ENCODE assay signal across 24 cellular contexts in the genomic region with DNA sequence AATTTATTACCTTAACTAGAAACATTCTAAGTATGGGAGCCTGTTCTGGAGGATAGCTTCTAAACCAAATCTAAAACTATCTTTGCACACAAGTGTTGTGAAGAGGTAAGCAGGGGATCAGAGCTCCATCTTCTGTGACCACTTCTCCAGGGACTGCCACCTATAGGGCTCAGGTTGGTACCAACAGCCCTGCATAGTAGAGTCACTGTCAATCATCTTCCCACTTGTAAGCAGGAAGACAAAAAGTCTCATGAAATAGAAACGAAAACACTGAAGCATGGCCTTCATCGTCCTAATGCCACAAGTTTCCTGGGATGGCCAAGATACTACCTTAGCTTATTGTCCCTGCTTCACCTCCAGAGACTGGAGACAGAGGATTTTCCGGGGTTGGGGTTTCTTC. TPM values are rescaled to one million over a fixed set of nuclear protein-coding genes. Genes with fewer than 3 reads are reported as not detected.
DNase-seq lines count a peak whose midpoint lies in the region; ATAC-seq lines count a peak whose summit lies in the region.
"Had no signal": no experiment of that assay in that cellular context is flagged by ENCODE, and none has a peak within 500 bp of the region (broad histone marks: within the 10 kb centered on the region; RNA-seq: fewer than 3 reads in every experiment).

No MANE protein-coding gene starts in this region.

- peak overlapping the region; percentile 89 for H3K27ac Mint-ChIP-seq in activated naive CD4-positive, alpha-beta T cell treated with anti-CD3 and anti-CD28 coated beads, Interleukin-2, amount 50 U/mL, for 24 hours
- H3K27ac Mint-ChIP-seq in T-helper 17 cell: peak overlapping the region; percentile 93
- peak overlapping the region; percentile 88 for H3K27ac Mint-ChIP-seq in activated naive CD8-positive, alpha-beta T cell treated with anti-CD3 and anti-CD28 coated beads, Interleukin-2, amount 10 ng/mL, durations not matched to agents 7 days and 5 days
- H3K27ac Mint-ChIP-seq in stimulated activated effector memory CD8-positive, alpha-beta T cell treated with anti-CD3 and anti-CD28 coated beads, Interleukin-12 subunit alpha, Interleukin-12 subunit beta, amount 100 ng/mL, for 72 hours: peak overlapping the region; percentile 95
- no peak overlapping the region for H3K27ac Mint-ChIP-seq in stimulated activated memory B cell treated with anti-CD40 and anti-IgM and Interleukin-4, amounts not matched to agents 10 μg/mL and 1 μg/mL and 100 μg/mL, for 72 hours
- H3K27ac Mint-ChIP-seq: H9, type B pancreatic cell had no signal

- DNase-seq in activated naive CD4-positive, alpha-beta T cell treated with Interleukin-2 at 50 U/mL for 16 hours: no peak
- DNase-seq in T-helper 17 cell: no peak
- no peak for DNase-seq in activated naive CD8-positive, alpha-beta T cell treated with anti-CD3 and anti-CD28 coated beads, Interleukin-2, amount 10 ng/mL, durations not matched to agents 7 days and 5 days
- DNase-seq in stimulated activated effector memory CD8-positive, alpha-beta T cell treated with anti-CD3 and anti-CD28 coated beads, Interleukin-12 subunit alpha, Interleukin-12 subunit beta, amount 100 ng/mL, for 72 hours (ENCODE audit: low spot score in 2 of 2): no peak
- DNase-seq in stimulated activated CD4-positive, alpha-beta T cell treated with anti-CD3 and anti-CD28 coated beads, Interleukin-2, amount 100 ng/mL, for 24 hours: no peak
- DNase-seq: anterior cingulate cortex, cortex of kidney, H9, left ventricle myocardium superior, midbrain, NCI-H1092, NCI-H187, NCI-H2171 treated with DMSO at 0.1 percent for 48 hours, NCI-H524 treated with DMSO at 0.1 percent for 48 hours, posterior cingulate gyrus, SIG-M5, sigmoid colon, SW 1271 had no signal

- H3K27me3 Mint-ChIP-seq in activated naive CD4-positive, alpha-beta T cell treated with anti-CD3 and anti-CD28 coated beads, Interleukin-2, amount 50 U/mL, for 24 hours: no peaks in the 10 kb centered on the region
- no peaks in the 10 kb centered on the region for H3K27me3 Mint-ChIP-seq in T-helper 17 cell
- no peaks in the 10 kb centered on the region for H3K27me3 Mint-ChIP-seq in activated naive CD8-positive, alpha-beta T cell treated with anti-CD3 and anti-CD28 coated beads, Interleukin-2, amount 10 ng/mL, durations not matched to agents 7 days and 5 days
- no peaks in the 10 kb centered on the region for H3K27me3 Mint-ChIP-seq in stimulated activated memory B cell treated with anti-CD40 and anti-IgM and Interleukin-4, amounts not matched to agents 10 μg/mL and 1 μg/mL and 100 μg/mL, for 72 hours
- H3K27me3 Mint-ChIP-seq: type B pancreatic cell had no signal

- POLR2A ChIA-PET in activated naive CD8-positive, alpha-beta T cell treated with anti-CD3 and anti-CD28 coated beads, Interleukin-2, amount 10 ng/mL, durations not matched to agents 7 days and 5 days (lab: Charles Lee): interaction anchor here (0.9 to 2.9 kb wide), 5 partner anchors 23 to 386 kb away, joined by 3 to 15 read pairs (median 6); partner anchors contain the start of genes KANSL3 and STARD7

- H3K9me3 Mint-ChIP-seq in activated naive CD4-positive, alpha-beta T cell treated with anti-CD3 and anti-CD28 coated beads, Interleukin-2, amount 50 U/mL, for 24 hours: no peaks in the 10 kb centered on the region
- H3K9me3 Mint-ChIP-seq in activated naive CD8-positive, alpha-beta T cell treated with anti-CD3 and anti-CD28 coated beads, Interleukin-2, amount 10 ng/mL, durations not matched to agents 7 days and 5 days: no peaks in the 10 kb centered on the region
- H3K9me3 Mint-ChIP-seq in stimulated activated effector memory CD8-positive, alpha-beta T cell treated with anti-CD3 and anti-CD28 coated beads, Interleukin-12 subunit alpha, Interleukin-12 subunit beta, amount 100 ng/mL, for 72 hours: no peaks in the 10 kb centered on the region
- H3K9me3 Mint-ChIP-seq in stimulated activated memory B cell treated with anti-CD40 and anti-IgM and Interleukin-4, amounts not matched to agents 10 μg/mL and 1 μg/mL and 100 μg/mL, for 72 hours: no peaks in the 10 kb centered on the region
- H3K9me3 Mint-ChIP-seq: CD14-positive monocyte, H9, type B pancreatic cell had no signal

- H3K4me1 Mint-ChIP-seq in activated naive CD4-positive, alpha-beta T cell treated with anti-CD3 and anti-CD28 coated beads, Interleukin-2, amount 50 U/mL, for 24 hours: peaks cover 40% of the 10 kb centered on the region
- peaks cover 42% of the 10 kb centered on the region for H3K4me1 Mint-ChIP-seq in T-helper 17 cell
- H3K4me1 Mint-ChIP-seq in activated naive CD8-positive, alpha-beta T cell treated with anti-CD3 and anti-CD28 coated beads, Interleukin-2, amount 10 ng/mL, durations not matched to agents 7 days and 5 days: peaks cover 59% of the 10 kb centered on the region
- H3K4me1 Mint-ChIP-seq in stimulated activated effector memory CD8-positive, alpha-beta T cell treated with anti-CD3 and anti-CD28 coated beads, Interleukin-12 subunit alpha, Interleukin-12 subunit beta, amount 100 ng/mL, for 72 hours: peaks cover 56% of the 10 kb centered on the region
- peaks cover 5% of the 10 kb centered on the region for H3K4me1 Mint-ChIP-seq in stimulated activated memory B cell treated with anti-CD40 and anti-IgM and Interleukin-4, amounts not matched to agents 10 μg/mL and 1 μg/mL and 100 μg/mL, for 72 hours
- H3K4me1 Mint-ChIP-seq: H9 had no signal

- no peak overlapping the region for H3K4me3 Mint-ChIP-seq in activated naive CD4-positive, alpha-beta T cell treated with anti-CD3 and anti-CD28 coated beads, Interleukin-2, amount 50 U/mL, for 24 hours
- H3K4me3 Mint-ChIP-seq in T-helper 17 cell: peak overlapping the region; percentile 59
- H3K4me3 Mint-ChIP-seq in activated naive CD8-positive, alpha-beta T cell treated with anti-CD3 and anti-CD28 coated beads, Interleukin-2, amount 10 ng/mL, durations not matched to agents 7 days and 5 days: peak overlapping the region; percentile 50
- H3K4me3 Mint-ChIP-seq in stimulated activated effector memory CD8-positive, alpha-beta T cell treated with anti-CD3 and anti-CD28 coated beads, Interleukin-12 subunit alpha, Interleukin-12 subunit beta, amount 100 ng/mL, for 72 hours: peak overlapping the region; percentile 54
- H3K4me3 Mint-ChIP-seq in stimulated activated memory B cell treated with anti-CD40 and anti-IgM and Interleukin-4, amounts not matched to agents 10 μg/mL and 1 μg/mL and 100 μg/mL, for 72 hours: no peak overlapping the region
- H3K4me3 Mint-ChIP-seq: CD14-positive monocyte, H9, type B pancreatic cell had no signal

- no peaks in the 10 kb centered on the region for H3K9me3 ChIP-seq in T-helper 17 cell (ENCODE audit: control insufficient read depth, low read length, poor library complexity, severe bottlenecking)
- H3K9me3 ChIP-seq: sigmoid colon had no signal

- ATAC-seq in T-helper 17 cell: peak; percentile 48
- ATAC-seq in activated naive CD8-positive, alpha-beta T cell treated with anti-CD3 and anti-CD28 coated beads, Interleukin-2, amount 10 ng/mL, durations not matched to agents 7 days and 5 days (ENCODE audit: low read depth): peak; percentile 37
- peak; percentile 42 for ATAC-seq in stimulated activated effector memory CD8-positive, alpha-beta T cell treated with anti-CD3 and anti-CD28 coated beads, Interleukin-12 subunit alpha, Interleukin-12 subunit beta, amount 100 ng/mL, for 72 hours
- no peak for ATAC-seq in stimulated activated memory B cell treated with anti-CD40 and anti-IgM and Interleukin-4, amounts not matched to agents 10 μg/mL and 1 μg/mL and 100 μg/mL, for 72 hours
- ATAC-seq: left ventricle myocardium superior, Panc1 had no signal

- peaks cover 19% of the 10 kb centered on the region for H3K36me3 Mint-ChIP-seq in activated naive CD4-positive, alpha-beta T cell treated with anti-CD3 and anti-CD28 coated beads, Interleukin-2, amount 50 U/mL, for 24 hours
- H3K36me3 Mint-ChIP-seq in T-helper 17 cell (ENCODE audit: low read depth): peaks cover 2% of the 10 kb centered on the region
- H3K36me3 Mint-ChIP-seq in activated naive CD8-positive, alpha-beta T cell treated with anti-CD3 and anti-CD28 coated beads, Interleukin-2, amount 10 ng/mL, durations not matched to agents 7 days and 5 days: peaks cover 67% of the 10 kb centered on the region
- peaks cover 85% of the 10 kb centered on the region for H3K36me3 Mint-ChIP-seq in stimulated activated effector memory CD8-positive, alpha-beta T cell treated with anti-CD3 and anti-CD28 coated beads, Interleukin-12 subunit alpha, Interleukin-12 subunit beta, amount 100 ng/mL, for 72 hours
- peaks cover 74% of the 10 kb centered on the region for H3K36me3 Mint-ChIP-seq in stimulated activated memory B cell treated with anti-CD40 and anti-IgM and Interleukin-4, amounts not matched to agents 10 μg/mL and 1 μg/mL and 100 μg/mL, for 72 hours

RNA-seq across cellular contexts. Expression of gene KANSL3, which starts 43.8 kb away (rescaled TPM):
- 10 to 100 TPM; 57.4 to 61.2 TPM for total RNA-seq in T-helper 17 cell
- 10 to 100 TPM; 63.8 to 69.6 TPM for total RNA-seq in activated naive CD8-positive, alpha-beta T cell treated with anti-CD3 and anti-CD28 coated beads, Interleukin-2, amount 10 ng/mL, durations not matched to agents 7 days and 5 days

RNA-seq across cellular contexts. Expression of gene FER1L5, which starts 48.3 kb away (rescaled TPM):
- total RNA-seq in T-helper 17 cell: not detected
- total RNA-seq in activated naive CD8-positive, alpha-beta T cell treated with anti-CD3 and anti-CD28 coated beads, Interleukin-2, amount 10 ng/mL, durations not matched to agents 7 days and 5 days: not detected
- total RNA-seq: left ventricle myocardium superior, subcutaneous adipose tissue had no signal

RNA-seq across cellular contexts. Expression of gene ARID5A, which starts 57.7 kb away (rescaled TPM):
- total RNA-seq in T-helper 17 cell: 100 to 1,000 TPM; 126 to 139 TPM
- total RNA-seq in activated naive CD8-positive, alpha-beta T cell treated with anti-CD3 and anti-CD28 coated beads, Interleukin-2, amount 10 ng/mL, durations not matched to agents 7 days and 5 days: 10 to 100 TPM; 62.1 to 62.8 TPM

Comparison
In these comparisons a context has a peak if more than half of its experiments do, and no peak if none do; other contexts are left out.
1. H3K4me3 Mint-ChIP-seq: peak in T-helper 17 cell (single experiment), activated naive CD8-positive, alpha-beta T cell treated with anti-CD3 and anti-CD28 coated beads, Interleukin-2, amount 10 ng/mL, durations not matched to agents 7 days and 5 days (single experiment) and stimulated activated effector memory CD8-positive, alpha-beta T cell treated with anti-CD3 and anti-CD28 coated beads, Interleukin-12 subunit alpha, Interleukin-12 subunit beta, amount 100 ng/mL, for 72 hours (single experiment); none in activated naive CD4-positive, alpha-beta T cell treated with anti-CD3 and anti-CD28 coated beads, Interleukin-2, amount 50 U/mL, for 24 hours (single experiment) and stimulated activated memory B cell treated with anti-CD40 and anti-IgM and Interleukin-4, amounts not matched to agents 10 μg/mL and 1 μg/mL and 100 μg/mL, for 72 hours (single experiment).